1 cellular context compared by ENCODE assay signal in genomic region chr4:2860391-2861348, GRCh38.
TF ChIP-seq lines count a peak whose summit lies in the region.

No MANE protein-coding gene starts in this region.

TF ChIP-seq in GM23338, 12 proteins besides CTCF, POLR2A, EP300 and RAD21 (continued from another document):
- TF ChIP-seq, protein P1, sequence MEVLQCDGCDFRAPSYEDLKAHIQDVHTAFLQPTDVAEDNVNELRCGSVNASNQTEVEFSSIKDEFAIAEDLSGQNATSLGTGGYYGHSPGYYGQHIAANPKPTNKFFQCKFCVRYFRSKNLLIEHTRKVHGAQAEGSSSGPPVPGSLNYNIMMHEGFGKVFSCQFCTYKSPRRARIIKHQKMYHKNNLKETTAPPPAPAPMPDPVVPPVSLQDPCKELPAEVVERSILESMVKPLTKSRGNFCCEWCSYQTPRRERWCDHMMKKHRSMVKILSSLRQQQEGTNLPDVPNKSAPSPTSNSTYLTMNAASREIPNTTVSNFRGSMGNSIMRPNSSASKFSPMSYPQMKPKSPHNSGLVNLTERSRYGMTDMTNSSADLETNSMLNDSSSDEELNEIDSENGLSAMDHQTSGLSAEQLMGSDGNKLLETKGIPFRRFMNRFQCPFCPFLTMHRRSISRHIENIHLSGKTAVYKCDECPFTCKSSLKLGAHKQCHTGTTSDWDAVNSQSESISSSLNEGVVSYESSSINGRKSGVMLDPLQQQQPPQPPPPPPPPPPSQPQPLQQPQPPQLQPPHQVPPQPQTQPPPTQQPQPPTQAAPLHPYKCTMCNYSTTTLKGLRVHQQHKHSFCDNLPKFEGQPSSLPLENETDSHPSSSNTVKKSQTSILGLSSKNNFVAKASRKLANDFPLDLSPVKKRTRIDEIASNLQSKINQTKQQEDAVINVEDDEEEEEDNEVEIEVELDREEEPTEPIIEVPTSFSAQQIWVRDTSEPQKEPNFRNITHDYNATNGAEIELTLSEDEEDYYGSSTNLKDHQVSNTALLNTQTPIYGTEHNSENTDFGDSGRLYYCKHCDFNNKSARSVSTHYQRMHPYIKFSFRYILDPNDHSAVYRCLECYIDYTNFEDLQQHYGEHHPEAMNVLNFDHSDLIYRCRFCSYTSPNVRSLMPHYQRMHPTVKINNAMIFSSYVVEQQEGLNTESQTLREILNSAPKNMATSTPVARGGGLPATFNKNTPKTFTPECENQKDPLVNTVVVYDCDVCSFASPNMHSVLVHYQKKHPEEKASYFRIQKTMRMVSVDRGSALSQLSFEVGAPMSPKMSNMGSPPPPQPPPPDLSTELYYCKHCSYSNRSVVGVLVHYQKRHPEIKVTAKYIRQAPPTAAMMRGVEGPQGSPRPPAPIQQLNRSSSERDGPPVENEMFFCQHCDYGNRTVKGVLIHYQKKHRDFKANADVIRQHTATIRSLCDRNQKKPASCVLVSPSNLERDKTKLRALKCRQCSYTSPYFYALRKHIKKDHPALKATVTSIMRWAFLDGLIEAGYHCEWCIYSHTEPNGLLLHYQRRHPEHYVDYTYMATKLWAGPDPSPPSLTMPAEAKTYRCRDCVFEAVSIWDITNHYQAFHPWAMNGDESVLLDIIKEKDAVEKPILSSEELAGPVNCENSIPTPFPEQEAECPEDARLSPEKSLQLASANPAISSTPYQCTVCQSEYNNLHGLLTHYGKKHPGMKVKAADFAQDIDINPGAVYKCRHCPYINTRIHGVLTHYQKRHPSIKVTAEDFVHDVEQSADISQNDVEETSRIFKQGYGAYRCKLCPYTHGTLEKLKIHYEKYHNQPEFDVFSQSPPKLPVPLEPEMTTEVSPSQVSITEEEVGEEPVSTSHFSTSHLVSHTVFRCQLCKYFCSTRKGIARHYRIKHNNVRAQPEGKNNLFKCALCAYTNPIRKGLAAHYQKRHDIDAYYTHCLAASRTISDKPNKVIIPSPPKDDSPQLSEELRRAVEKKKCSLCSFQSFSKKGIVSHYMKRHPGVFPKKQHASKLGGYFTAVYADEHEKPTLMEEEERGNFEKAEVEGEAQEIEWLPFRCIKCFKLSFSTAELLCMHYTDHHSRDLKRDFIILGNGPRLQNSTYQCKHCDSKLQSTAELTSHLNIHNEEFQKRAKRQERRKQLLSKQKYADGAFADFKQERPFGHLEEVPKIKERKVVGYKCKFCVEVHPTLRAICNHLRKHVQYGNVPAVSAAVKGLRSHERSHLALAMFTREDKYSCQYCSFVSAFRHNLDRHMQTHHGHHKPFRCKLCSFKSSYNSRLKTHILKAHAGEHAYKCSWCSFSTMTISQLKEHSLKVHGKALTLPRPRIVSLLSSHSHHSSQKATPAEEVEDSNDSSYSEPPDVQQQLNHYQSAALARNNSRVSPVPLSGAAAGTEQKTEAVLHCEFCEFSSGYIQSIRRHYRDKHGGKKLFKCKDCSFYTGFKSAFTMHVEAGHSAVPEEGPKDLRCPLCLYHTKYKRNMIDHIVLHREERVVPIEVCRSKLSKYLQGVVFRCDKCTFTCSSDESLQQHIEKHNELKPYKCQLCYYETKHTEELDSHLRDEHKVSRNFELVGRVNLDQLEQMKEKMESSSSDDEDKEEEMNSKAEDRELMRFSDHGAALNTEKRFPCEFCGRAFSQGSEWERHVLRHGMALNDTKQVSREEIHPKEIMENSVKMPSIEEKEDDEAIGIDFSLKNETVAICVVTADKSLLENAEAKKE (CRISPR knock-in tag; IDR thresholded peaks at IDR 0.05): no peak
- TF ChIP-seq JUNB (IDR thresholded peaks at IDR 0.05; ENCODE audit: unreplicated experiment) (no peak), ETS1 (IDR thresholded peaks at IDR 0.05) (no peak), EZH2phosphoT487 (IDR thresholded peaks at IDR 0.05; ENCODE audit: unreplicated experiment) (no peak), ZNF331 (CRISPR knock-in tag; IDR thresholded peaks at IDR 0.05; ENCODE audit: low read depth) (no peak), ZNF114 (CRISPR knock-in tag; IDR thresholded peaks at IDR 0.05) (no peak), REST (IDR thresholded peaks at IDR 0.05; ENCODE audit: unreplicated experiment) (no peak)
